1 cellular context compared by ENCODE assay signal in genomic region chr5:122908662-122909061, GRCh38.
TF ChIP-seq lines count a peak whose summit lies in the region.

No MANE protein-coding gene starts in this region.

TF ChIP-seq in A549, 52 proteins besides CTCF, POLR2A, EP300 and RAD21 (continued from another document):
- no peak for TF ChIP-seq REST (IDR thresholded peaks at IDR 0.05)
